In genomic region chr3:69095636-69096035, GRCh38 we compare ENCODE assay signal across 12 cellular contexts. TPM values are rescaled to one million over a fixed set of nuclear protein-coding genes. Genes with fewer than 3 reads are reported as not detected.
DNase-seq lines count a peak whose midpoint lies in the region; TF ChIP-seq lines count a peak whose summit lies in the region.
"Had no signal": no experiment of that assay in that cellular context is flagged by ENCODE, and none has a peak within 500 bp of the region (broad histone marks: within the 10 kb centered on the region; RNA-seq: fewer than 3 reads in every experiment).

No MANE protein-coding gene starts in this region.

- no peak overlapping the region for H3K9ac ChIP-seq in Loucy (ENCODE audit: low read depth, low read length, poor library complexity, severe bottlenecking)

- POLR2A ChIA-PET in CD4-positive, alpha-beta memory T cell (lab: Charles Lee; ENCODE audit: partially characterized antibody) = interaction anchor here (1.2 to 18.6 kb wide), 7 partner anchors 9 to 83 kb away, joined by 3 to 287 read pairs (median 9); partner anchors contain the start of genes ARL6IP5, EOGT, TMF1 and UBA3

- H3K27me3 ChIP-seq in CD4-positive, alpha-beta memory T cell (ENCODE audit: insufficient read depth, low read length) = no peaks in the 10 kb centered on the region
- H3K27me3 ChIP-seq in Loucy (ENCODE audit: insufficient read depth, low read length, poor library complexity, severe bottlenecking) (no peaks in the 10 kb centered on the region), prostate gland (replicated peaks; ENCODE audit: insufficient read depth) (no peaks in the 10 kb centered on the region), brain microvascular endothelial cell (replicated peaks) (no peaks in the 10 kb centered on the region)

- peaks cover 8% of the 10 kb centered on the region for H4K20me1 ChIP-seq in Loucy (ENCODE audit: insufficient read depth, low read length, poor library complexity, severe bottlenecking)

- 78% methylated on average over 5 of the region's 5 CpGs for WGBS in prostate gland

- peak overlapping the region; percentile 13 for H3K4me2 ChIP-seq in Loucy (ENCODE audit: low read depth, low read length, poor library complexity, severe bottlenecking)

- H3K27me3 Mint-ChIP-seq in CD4-positive, alpha-beta memory T cell = no peaks in the 10 kb centered on the region
- H3K27me3 Mint-ChIP-seq in brain = no peaks in the 10 kb centered on the region

- no peak overlapping the region for H2AFZ ChIP-seq in Loucy (ENCODE audit: low read length)

- peaks cover 92% of the 10 kb centered on the region for H3K4me1 ChIP-seq in CD4-positive, alpha-beta memory T cell (ENCODE audit: insufficient read depth, low read length)
- peaks cover 39% of the 10 kb centered on the region for H3K4me1 ChIP-seq in Loucy (ENCODE audit: insufficient read depth, low read length, poor library complexity, severe bottlenecking)
- H3K4me1 ChIP-seq in prostate gland (replicated peaks) = peaks cover 32% of the 10 kb centered on the region

- no peak for TF ChIP-seq POLR2A in prostate gland (IDR thresholded peaks at IDR 0.05)

- TF ChIP-seq CTCF in Loucy (conservative IDR thresholded peaks at IDR 0.05; ENCODE audit: low read length) (no peak), brain (conservative IDR thresholded peaks at IDR 0.05) (no peak), prostate gland (IDR thresholded peaks at IDR 0.05) (no peak), brain microvascular endothelial cell (IDR thresholded peaks at IDR 0.05; ENCODE audit: low read depth, low read length, missing control alignments) (no peak)

- H3F3A ChIP-seq in Loucy (ENCODE audit: low read depth) = peaks cover 11% of the 10 kb centered on the region; the same call in 1 of the 2 replicates

- peak overlapping the region; percentile 52 for H3K27ac ChIP-seq in CD4-positive, alpha-beta memory T cell (ENCODE audit: low read depth, low read length)
- H3K27ac ChIP-seq in prostate gland (peak overlapping the region; percentile 61 to 64), brain microvascular endothelial cell (no peak overlapping the region)

- H3K36me3 ChIP-seq in CD4-positive, alpha-beta memory T cell (ENCODE audit: insufficient read depth, low read length) = peaks cover 4% of the 10 kb centered on the region
- peaks cover 6% of the 10 kb centered on the region; the same call in 1 of the 2 replicates for H3K36me3 ChIP-seq in Loucy (ENCODE audit: insufficient read depth, low read length)
- H3K36me3 ChIP-seq in prostate gland = no peaks in the 10 kb centered on the region
- H3K36me3 ChIP-seq in brain microvascular endothelial cell (replicated peaks) = peaks cover 6% of the 10 kb centered on the region

- peak; percentile 17 to 66 (median 30) for DNase-seq in CD4-positive, alpha-beta memory T cell
- DNase-seq in prostate gland (ENCODE audit: low spot score) (no peak), AML-193 (lab: John Stamatoyannopoulos, UW) (no peak), brain microvascular endothelial cell (no peak), DMS114 treated with DMSO at 0.1 percent for 48 hours (lab: John Stamatoyannopoulos, UW; ENCODE audit: unreplicated experiment) (no peak), NCI-H2107 (lab: John Stamatoyannopoulos, UW) (no peak)
- DNase-seq: DMS153, kidney glomerular epithelial cell had no signal

- H3K9me3 ChIP-seq in CD4-positive, alpha-beta memory T cell (ENCODE audit: control insufficient read depth in 1 of 2, low read length in 2 of 2) = no peaks in the 10 kb centered on the region
- H3K9me3 ChIP-seq in Loucy (ENCODE audit: insufficient read depth, low read depth, low read length) = no peaks in the 10 kb centered on the region
- H3K9me3 ChIP-seq in prostate gland = no peaks in the 10 kb centered on the region

- CTCF ChIA-PET in CD4-positive, alpha-beta memory T cell (lab: Charles Lee; ENCODE audit: partially characterized antibody) = interaction anchor here (1.0 to 5.5 kb wide), 4 partner anchors 9 to 211 kb away, joined by 4 to 27 read pairs (median 6); partner anchors contain the start of genes ARL6IP5 and LMOD3

- peaks cover 24 to 52% of the 10 kb centered on the region in 2 donors for H3K36me3 Mint-ChIP-seq in CD4-positive, alpha-beta memory T cell
- peaks cover 47% of the 10 kb centered on the region for H3K36me3 Mint-ChIP-seq in brain

- peaks cover 59 to 95% (median 77%) of the 10 kb centered on the region in 4 donors for H3K4me1 Mint-ChIP-seq in CD4-positive, alpha-beta memory T cell
- peaks cover 60% of the 10 kb centered on the region for H3K4me1 Mint-ChIP-seq in brain

- H3K9me2 ChIP-seq in Loucy (replicated peaks; ENCODE audit: low read depth, low read length) = no peaks in the 10 kb centered on the region

- peak overlapping the region in 1 of 2 donors; percentile 18 for H3K4me3 ChIP-seq in CD4-positive, alpha-beta memory T cell (ENCODE audit: low read length in 2 of 2)
- H3K4me3 ChIP-seq in Loucy (ENCODE audit: low read length, poor library complexity, severe bottlenecking) (no peak overlapping the region), prostate gland (no peak overlapping the region), brain microvascular endothelial cell (ENCODE audit: low read depth, low read length) (no peak overlapping the region)

- in situ Hi-C loops in brain microvascular endothelial cell (cut with HindIII; ENCODE audit: low pct_ligation_motif_present, low sequenced_read_pairs) = no loop called here

- peak overlapping the region; percentile 54 to 88 (median 80) for H3K4me3 Mint-ChIP-seq in CD4-positive, alpha-beta memory T cell
- no peak overlapping the region for H3K4me3 Mint-ChIP-seq in brain

- H3K27ac Mint-ChIP-seq in CD4-positive, alpha-beta memory T cell = peak overlapping the region; percentile 85 to 97 (median 93)
- H3K27ac Mint-ChIP-seq in brain = peak overlapping the region in 4 of 5 experiments; percentile 14 to 80 (median 62)

- H3K79me2 ChIP-seq in Loucy (ENCODE audit: insufficient read depth, low read length) = peaks cover 88% of the 10 kb centered on the region

- intact Hi-C loops in CD4-positive, alpha-beta memory T cell (cut with micrococcal nuclease) = loop anchor here (1.0 to 2.0 kb wide), 2 partner anchors 9 to 13 kb away; no protein-coding TSS in a partner anchor
- intact Hi-C loops in prostate gland (cut with DNase I) = no loop called here

- no peaks in the 10 kb centered on the region for H3K9me3 Mint-ChIP-seq in CD4-positive, alpha-beta memory T cell
- H3K9me3 Mint-ChIP-seq in brain = no peaks in the 10 kb centered on the region

RNA-seq across cellular contexts. Expression of gene ARL6IP5, which starts 10.9 kb away (rescaled TPM):
- total RNA-seq in CD4-positive, alpha-beta memory T cell = 100 to 1,000 TPM; 147 to 156 TPM
- 100 to 1,000 TPM; 500 to 953 TPM for polyA plus RNA-seq in CD4-positive, alpha-beta memory T cell
- 76.3 TPM for polyA plus RNA-seq in brain (ENCODE audit: insufficient read depth, low read depth, low replicate concordance)
- 100 to 1,000 TPM; 102 to 169 TPM for total RNA-seq in prostate gland

RNA-seq across cellular contexts. Expression of gene UBA3, which starts 15.5 kb away (rescaled TPM):
- 10 to 100 TPM; 81.0 to 81.6 TPM for total RNA-seq in CD4-positive, alpha-beta memory T cell
- polyA plus RNA-seq in CD4-positive, alpha-beta memory T cell = 100 to 1,000 TPM in 1 of 2 donors, 10 to 100 TPM in 1; 60.1 to 105 TPM
- polyA plus RNA-seq in brain (ENCODE audit: insufficient read depth, low read depth, low replicate concordance) = 19.0 TPM
- 10 to 100 TPM; 45.5 to 50.6 TPM for total RNA-seq in prostate gland

RNA-seq across cellular contexts. Expression of gene LMOD3, which starts 26.8 kb away (rescaled TPM):
- not detected for total RNA-seq in CD4-positive, alpha-beta memory T cell
- under 1 TPM; 0.13 to 0.24 TPM for polyA plus RNA-seq in CD4-positive, alpha-beta memory T cell
- polyA plus RNA-seq in brain (ENCODE audit: insufficient read depth, low read depth, low replicate concordance) = 0.15 TPM
- under 1 TPM in 1 of 2 donors, not detected in 1; 0.50 TPM for total RNA-seq in prostate gland
- total RNA-seq: activated CD8-positive, alpha-beta memory T cell treated with anti-CD3 and anti-CD28 coated beads for 36 hours; endothelial cell of umbilical vein had no signal
- polyA plus RNA-seq: endothelial cell of umbilical vein had no signal

RNA-seq across cellular contexts. Expression of gene TMF1, which starts 43.5 kb away (rescaled TPM):
- total RNA-seq in CD4-positive, alpha-beta memory T cell = 10 to 100 TPM; 58.5 to 61.0 TPM
- polyA plus RNA-seq in CD4-positive, alpha-beta memory T cell = 10 to 100 TPM; 42.8 to 43.2 TPM
- 2.5 TPM for polyA plus RNA-seq in brain (ENCODE audit: insufficient read depth, low read depth, low replicate concordance)
- total RNA-seq in prostate gland = 10 to 100 TPM; 24.9 to 29.1 TPM

Comparison
In these comparisons a context has a peak if more than half of its experiments do, and no peak if none do; other contexts are left out.
1. DNase-seq: peak in CD4-positive, alpha-beta memory T cell (5 of 5); none in prostate gland (single experiment), AML-193 (0 of 2), brain microvascular endothelial cell (single experiment), DMS114 treated with DMSO at 0.1 percent for 48 hours (single experiment) and NCI-H2107 (single experiment).
2. H3K4me3 Mint-ChIP-seq: peak in CD4-positive, alpha-beta memory T cell (8 of 8); none in brain (0 of 5).